Comparison of ENCODE assay signal across 19 cellular contexts in genomic region chr1:176701151-176701866, GRCh38.
DNase-seq lines count a peak whose midpoint lies in the region; ATAC-seq, FAIRE-seq and TF ChIP-seq lines count a peak whose summit lies in the region.
"Had no signal": no experiment of that assay in that cellular context is flagged by ENCODE, and none has a peak within 500 bp of the region (broad histone marks: within the 10 kb centered on the region; RNA-seq: fewer than 3 reads in every experiment).

No MANE protein-coding gene starts in this region.

- H3K36me3 ChIP-seq in BLaER1 (no peaks in the 10 kb centered on the region), MM.1S (replicated peaks; ENCODE audit: insufficient read depth, low read length) (no peaks in the 10 kb centered on the region)

- no peak overlapping the region for H3K27ac Mint-ChIP-seq in activated CD4-positive, alpha-beta T cell treated with anti-CD3 and anti-CD28 coated beads, Interleukin-2, amount 10 ng/mL, durations not matched to agents 7 days and 5 days
- H3K27ac Mint-ChIP-seq: CD4-positive, alpha-beta memory T cell; HFFc6 had no signal

- H3K27me3 ChIP-seq in BLaER1 (no peaks in the 10 kb centered on the region), MM.1S (replicated peaks; ENCODE audit: insufficient read depth, low read length) (no peaks in the 10 kb centered on the region)

- peak overlapping the region; percentile 23; the same call in 1 of the 2 replicates for H2AFZ ChIP-seq in MM.1S (ENCODE audit: low read length)

- DNase-seq in MM.1S, result peak; percentile 41
- DNase-seq in renal cortical epithelial cell (ENCODE audit: low read depth), result peak; percentile 53
- no peak for DNase-seq in NCI-H2196 (lab: John Stamatoyannopoulos, UW; ENCODE audit: unreplicated experiment)
- no peak for DNase-seq in activated CD4-positive, alpha-beta T cell treated with anti-CD3 and anti-CD28 coated beads, Interleukin-2, amount 10 ng/mL, durations not matched to agents 7 days and 5 days
- DNase-seq in dermis blood vessel endothelial cell, result no peak
- DNase-seq: ACHN; CD4-positive, alpha-beta memory T cell; DND-41; GDM1; HCEC 1CT; HFFc6 had no signal

- H3K9me3 ChIP-seq in BLaER1, result no peaks in the 10 kb centered on the region
- no peaks in the 10 kb centered on the region for H3K9me3 ChIP-seq in MM.1S (replicated peaks; ENCODE audit: insufficient read depth, low read length)

- peaks cover 27% of the 10 kb centered on the region for H3K4me1 ChIP-seq in BLaER1
- H3K4me1 ChIP-seq in MM.1S (ENCODE audit: low read length), result peaks cover 19% of the 10 kb centered on the region

- H3K27me3 Mint-ChIP-seq in activated CD4-positive, alpha-beta T cell treated with anti-CD3 and anti-CD28 coated beads, Interleukin-2, amount 10 ng/mL, durations not matched to agents 7 days and 5 days, result no peaks in the 10 kb centered on the region

- H3K4me1 Mint-ChIP-seq in activated CD4-positive, alpha-beta T cell treated with anti-CD3 and anti-CD28 coated beads, Interleukin-2, amount 10 ng/mL, durations not matched to agents 7 days and 5 days, result no peaks in the 10 kb centered on the region
- H3K4me1 Mint-ChIP-seq: CD4-positive, alpha-beta memory T cell had no signal

- H3K4me3 ChIP-seq in BLaER1, result no peak overlapping the region
- H3K4me3 ChIP-seq in MM.1S (ENCODE audit: low read length), result no peak overlapping the region

- no peak for TF ChIP-seq CTCF in MM.1S (IDR thresholded peaks at IDR 0.05; ENCODE audit: low read length)

- H3K27ac ChIP-seq in BLaER1 (0 out of 2 replicates have a peak overlapping the region, but pooled peaks have one; percentile 19), MM.1S (ENCODE audit: low read length) (peak overlapping the region; percentile 13; the same call in 1 of the 2 replicates)
- H3K27ac ChIP-seq: C4-2B had no signal

- H3K9ac ChIP-seq in BLaER1 (no peak overlapping the region), MM.1S (ENCODE audit: low read length) (no peak overlapping the region)

- H4K20me1 ChIP-seq in BLaER1, result no peaks in the 10 kb centered on the region
- H4K20me1 ChIP-seq in MM.1S (ENCODE audit: insufficient read depth, low read length), result no peaks in the 10 kb centered on the region

- FAIRE-seq in islet of Langerhans (lab: Jason Lieb, UNC), result peak; percentile 55
- FAIRE-seq: GM19239, H1, HepG2, HTR-8/SVneo had no signal

- H3K4me2 ChIP-seq in BLaER1 (peak overlapping the region; percentile 67), MM.1S (ENCODE audit: low read depth, low read length) (peak overlapping the region; percentile 9; the same call in 1 of the 2 replicates)

- H3K4me3 Mint-ChIP-seq in activated CD4-positive, alpha-beta T cell treated with anti-CD3 and anti-CD28 coated beads, Interleukin-2, amount 10 ng/mL, durations not matched to agents 7 days and 5 days, result no peak overlapping the region
- H3K4me3 Mint-ChIP-seq: CD4-positive, alpha-beta memory T cell; HFFc6 had no signal

- ATAC-seq in HG03354 (IDR thresholded peaks at IDR 0.05; ENCODE audit: poor library complexity, severe bottlenecking, unreplicated experiment), result no peak
- ATAC-seq: HepG2 had no signal

- no peaks in the 10 kb centered on the region for H3K9me2 ChIP-seq in MM.1S (replicated peaks; ENCODE audit: insufficient read depth, low read length)

- H3K79me2 ChIP-seq in MM.1S (ENCODE audit: low read length), result no peaks in the 10 kb centered on the region

- 0 out of 2 replicates have a peak, but pooled peaks cover 4% of the 10 kb centered on the region for H3F3A ChIP-seq in MM.1S (ENCODE audit: insufficient read depth, low read length)

- H3K36me3 Mint-ChIP-seq in activated CD4-positive, alpha-beta T cell treated with anti-CD3 and anti-CD28 coated beads, Interleukin-2, amount 10 ng/mL, durations not matched to agents 7 days and 5 days (ENCODE audit: low read depth), result no peaks in the 10 kb centered on the region
- H3K36me3 Mint-ChIP-seq: CD4-positive, alpha-beta memory T cell had no signal

- H3K9me3 Mint-ChIP-seq in activated CD4-positive, alpha-beta T cell treated with anti-CD3 and anti-CD28 coated beads, Interleukin-2, amount 10 ng/mL, durations not matched to agents 7 days and 5 days, result no peaks in the 10 kb centered on the region
- H3K9me3 Mint-ChIP-seq: CD4-positive, alpha-beta memory T cell had no signal

- CTCF ChIA-PET in activated CD4-positive, alpha-beta T cell treated with anti-CD3 and anti-CD28 coated beads, Interleukin-2, amount 10 ng/mL, durations not matched to agents 7 days and 5 days (lab: Charles Lee), result no interaction called here

- POLR2A ChIA-PET in activated CD4-positive, alpha-beta T cell treated with anti-CD3 and anti-CD28 coated beads, Interleukin-2, amount 10 ng/mL, durations not matched to agents 7 days and 5 days (lab: Charles Lee), result no interaction called here

Comparison
In these comparisons a context has a peak if more than half of its experiments do, and no peak if none do; other contexts are left out.
1. DNase-seq: peak in MM.1S (single experiment) and renal cortical epithelial cell (single experiment); none in NCI-H2196 (single experiment), activated CD4-positive, alpha-beta T cell treated with anti-CD3 and anti-CD28 coated beads, Interleukin-2, amount 10 ng/mL, durations not matched to agents 7 days and 5 days (single experiment) and dermis blood vessel endothelial cell (single experiment).